1 cellular context compared by ENCODE assay signal in genomic region chr9:134057311-134057665, GRCh38.
A peak's percentile ranks its signal among the peaks of the same experiment; 100 is the strongest.
TF ChIP-seq lines count a peak whose summit lies in the region.

No MANE protein-coding gene starts in this region.

TF ChIP-seq in HepG2, 621 proteins besides CTCF, POLR2A, EP300 and RAD21:
- TF ChIP-seq ZNF12 (CRISPR knock-in tag; IDR thresholded peaks at IDR 0.05) (no peak), ZNF414 (CRISPR knock-in tag; IDR thresholded peaks at IDR 0.05) (peak; percentile 20; the same call in 1 of the 2 replicates), HMG20A (CRISPR knock-in tag; IDR thresholded peaks at IDR 0.05; ENCODE audit: borderline replicate concordance) (no peak), ZKSCAN1 (IDR thresholded peaks at IDR 0.05; ENCODE audit: low read length) (no peak)
